Comparison of ENCODE assay signal across 21 cellular contexts in genomic region chr1:84181350-84182005, GRCh38.
"Had no signal": no experiment of that assay in that cellular context is flagged by ENCODE, and none has a peak within 500 bp of the region (broad histone marks: within the 10 kb centered on the region; RNA-seq: fewer than 3 reads in every experiment).

No MANE protein-coding gene starts in this region.

- ATAC-seq: activated T-cell treated with anti-CD3 and anti-CD28 coated beads, Interleukin-2, amount 50 U/mL, for 72 hours; effector memory CD8-positive, alpha-beta T cell; esophagus mucosa; left colon; psoas muscle; right cardiac atrium; stimulated activated naive CD8-positive, alpha-beta T cell treated with anti-CD3 and anti-CD28 coated beads, Interleukin-15, amount 100 ng/mL, for 72 hours had no signal

- H3K4me3 ChIP-seq: ovary, psoas muscle, thoracic aorta, upper lobe of left lung had no signal

- H3K36me3 ChIP-seq: ovary had no signal

- H3K27ac ChIP-seq: ovary, psoas muscle, thoracic aorta, upper lobe of left lung had no signal

- H3K9me3 Mint-ChIP-seq: effector memory CD8-positive, alpha-beta T cell had no signal

- H3K27me3 ChIP-seq: ovary, upper lobe of left lung had no signal

- H3K27ac Mint-ChIP-seq: activated CD4-positive, alpha-beta memory T cell treated with anti-CD3 and anti-CD28 coated beads for 36 hours; activated naive CD4-positive, alpha-beta T cell treated with anti-CD3 and anti-CD28 coated beads for 36 hours; activated T-cell treated with anti-CD3 and anti-CD28 coated beads, Interleukin-2, amount 50 U/mL, for 72 hours; brain; effector memory CD8-positive, alpha-beta T cell; stimulated activated naive CD8-positive, alpha-beta T cell treated with anti-CD3 and anti-CD28 coated beads, Interleukin-15, amount 100 ng/mL, for 72 hours had no signal

- H3K4me3 Mint-ChIP-seq: activated CD4-positive, alpha-beta memory T cell treated with anti-CD3 and anti-CD28 coated beads for 36 hours; activated naive CD4-positive, alpha-beta T cell treated with anti-CD3 and anti-CD28 coated beads for 36 hours; activated T-cell treated with anti-CD3 and anti-CD28 coated beads, Interleukin-2, amount 50 U/mL, for 72 hours; brain; effector memory CD8-positive, alpha-beta T cell; naive B cell; stimulated activated naive CD8-positive, alpha-beta T cell treated with anti-CD3 and anti-CD28 coated beads, Interleukin-15, amount 100 ng/mL, for 72 hours had no signal

- H3K27me3 Mint-ChIP-seq: activated CD4-positive, alpha-beta memory T cell treated with anti-CD3 and anti-CD28 coated beads for 36 hours; effector memory CD8-positive, alpha-beta T cell; naive B cell; stimulated activated naive CD8-positive, alpha-beta T cell treated with anti-CD3 and anti-CD28 coated beads, Interleukin-15, amount 100 ng/mL, for 72 hours had no signal

- DNase-seq: activated CD4-positive, alpha-beta memory T cell treated with anti-CD3 and anti-CD28 coated beads for 36 hours; activated CD4-positive, alpha-beta T cell treated with anti-CD3 and anti-CD28 coated beads for 48 hours; activated effector memory CD4-positive, alpha-beta T cell treated with Interleukin-2 at 50 U/mL for 16 hours; activated naive CD4-positive, alpha-beta T cell treated with anti-CD3 and anti-CD28 coated beads for 36 hours; activated T-cell treated with anti-CD3 and anti-CD28 coated beads, Interleukin-2, amount 50 U/mL, for 72 hours; aorta; effector memory CD8-positive, alpha-beta T cell; foreskin melanocyte; islet precursor cell; left colon; mesendoderm; naive B cell; ovary; psoas muscle; right cardiac atrium; stimulated activated CD4-positive, alpha-beta T cell treated with anti-CD3 and anti-CD28 coated beads, Interleukin-4, amount 100 ng/mL, for 24 hours; stimulated activated naive CD8-positive, alpha-beta T cell treated with anti-CD3 and anti-CD28 coated beads, Interleukin-15, amount 100 ng/mL, for 72 hours; upper lobe of left lung had no signal

- H3K4me1 ChIP-seq: psoas muscle, upper lobe of left lung had no signal

- H3K9me3 ChIP-seq: ovary, psoas muscle, thoracic aorta, upper lobe of left lung had no signal
